ENCODE assay signal across 1 cellular context in the genomic region with DNA sequence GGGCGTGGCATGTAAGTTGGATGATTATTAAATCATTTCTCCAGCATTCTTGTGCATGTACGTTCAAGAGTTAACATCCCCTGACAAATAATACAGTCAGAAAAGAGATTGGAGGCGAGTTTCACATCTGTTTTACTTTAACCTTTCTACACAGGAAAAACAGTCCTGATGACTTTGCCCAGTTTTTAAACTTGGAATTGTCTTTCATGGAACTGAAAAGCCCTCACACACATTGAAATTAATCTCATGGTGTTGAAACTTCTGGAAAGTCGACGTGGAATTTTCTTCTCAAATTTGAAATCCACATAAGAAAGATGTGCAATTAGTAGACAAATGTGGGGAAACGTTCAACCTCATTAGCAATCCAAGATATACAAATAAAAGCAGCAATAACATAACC.
TF ChIP-seq lines count a peak whose summit lies in the region.

No MANE protein-coding gene starts in this region.

TF ChIP-seq in SK-N-SH, 30 proteins besides CTCF, POLR2A, EP300 and RAD21 (continued from another document):
- TF ChIP-seq, protein P1, sequence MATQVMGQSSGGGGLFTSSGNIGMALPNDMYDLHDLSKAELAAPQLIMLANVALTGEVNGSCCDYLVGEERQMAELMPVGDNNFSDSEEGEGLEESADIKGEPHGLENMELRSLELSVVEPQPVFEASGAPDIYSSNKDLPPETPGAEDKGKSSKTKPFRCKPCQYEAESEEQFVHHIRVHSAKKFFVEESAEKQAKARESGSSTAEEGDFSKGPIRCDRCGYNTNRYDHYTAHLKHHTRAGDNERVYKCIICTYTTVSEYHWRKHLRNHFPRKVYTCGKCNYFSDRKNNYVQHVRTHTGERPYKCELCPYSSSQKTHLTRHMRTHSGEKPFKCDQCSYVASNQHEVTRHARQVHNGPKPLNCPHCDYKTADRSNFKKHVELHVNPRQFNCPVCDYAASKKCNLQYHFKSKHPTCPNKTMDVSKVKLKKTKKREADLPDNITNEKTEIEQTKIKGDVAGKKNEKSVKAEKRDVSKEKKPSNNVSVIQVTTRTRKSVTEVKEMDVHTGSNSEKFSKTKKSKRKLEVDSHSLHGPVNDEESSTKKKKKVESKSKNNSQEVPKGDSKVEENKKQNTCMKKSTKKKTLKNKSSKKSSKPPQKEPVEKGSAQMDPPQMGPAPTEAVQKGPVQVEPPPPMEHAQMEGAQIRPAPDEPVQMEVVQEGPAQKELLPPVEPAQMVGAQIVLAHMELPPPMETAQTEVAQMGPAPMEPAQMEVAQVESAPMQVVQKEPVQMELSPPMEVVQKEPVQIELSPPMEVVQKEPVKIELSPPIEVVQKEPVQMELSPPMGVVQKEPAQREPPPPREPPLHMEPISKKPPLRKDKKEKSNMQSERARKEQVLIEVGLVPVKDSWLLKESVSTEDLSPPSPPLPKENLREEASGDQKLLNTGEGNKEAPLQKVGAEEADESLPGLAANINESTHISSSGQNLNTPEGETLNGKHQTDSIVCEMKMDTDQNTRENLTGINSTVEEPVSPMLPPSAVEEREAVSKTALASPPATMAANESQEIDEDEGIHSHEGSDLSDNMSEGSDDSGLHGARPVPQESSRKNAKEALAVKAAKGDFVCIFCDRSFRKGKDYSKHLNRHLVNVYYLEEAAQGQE (IDR thresholded peaks at IDR 0.05; ENCODE audit: low read depth, low read length) = no peak
- TF ChIP-seq ELF1 (IDR thresholded peaks at IDR 0.05) = no peak
- TF ChIP-seq FOXM1 (IDR thresholded peaks at IDR 0.05; ENCODE audit: low read depth) = no peak
TF ChIP-seq in SK-N-SH: peak in this region for 1.
